Comparison of ENCODE assay signal across 23 cellular contexts in genomic region chr1:3440282-3440681, GRCh38. TPM values are rescaled to one million over a fixed set of nuclear protein-coding genes. Genes with fewer than 3 reads are reported as not detected.
DNase-seq lines count a peak whose midpoint lies in the region; TF ChIP-seq lines count a peak whose summit lies in the region.
"Had no signal": no experiment of that assay in that cellular context is flagged by ENCODE, and none has a peak within 500 bp of the region (broad histone marks: within the 10 kb centered on the region; RNA-seq: fewer than 3 reads in every experiment).

No MANE protein-coding gene starts in this region.

- peak overlapping the region; percentile 17 for H2BK12ac ChIP-seq in neuronal stem cell (ENCODE audit: low read length)

- peaks cover 3% of the 10 kb centered on the region for H3K79me1 ChIP-seq in neuronal stem cell (ENCODE audit: low read depth, low read length)

- H3K36me3 Mint-ChIP-seq in endodermal cell (ENCODE audit: low read depth) (no peaks in the 10 kb centered on the region), type B pancreatic cell (no peaks in the 10 kb centered on the region)
- H3K36me3 Mint-ChIP-seq: IgD-negative memory B cell had no signal

- H3K9ac ChIP-seq in endodermal cell (ENCODE audit: extremely low read depth, low read length, poor library complexity, severe bottlenecking) = no peak overlapping the region
- H3K9ac ChIP-seq in neuronal stem cell (ENCODE audit: low read depth, low read length, poor library complexity) = peak overlapping the region; percentile 31
- H3K9ac ChIP-seq: BLaER1 had no signal

- H2BK120ac ChIP-seq in neuronal stem cell (ENCODE audit: low read depth, low read length) = no peak overlapping the region

- peak overlapping the region; percentile 79 for H2BK15ac ChIP-seq in neuronal stem cell (ENCODE audit: low read length)

- H3K9me3 ChIP-seq in endodermal cell (ENCODE audit: control insufficient read depth, low read length) = no peaks in the 10 kb centered on the region
- peaks cover 3 to 5% of the 10 kb centered on the region in 2 donors for H3K9me3 ChIP-seq in neuronal stem cell (replicated peaks in 1 of 2; ENCODE audit: control insufficient read depth in 2 of 2, insufficient read depth in 1 of 2, low read depth in 1 of 2, low read length in 2 of 2)
- H3K9me3 ChIP-seq: BLaER1, Peyer's patch had no signal

- H3K36me3 ChIP-seq in endodermal cell (ENCODE audit: control insufficient read depth, insufficient read depth, low read length) = no peaks in the 10 kb centered on the region
- H3K36me3 ChIP-seq in neuronal stem cell (replicated peaks in 1 of 2; ENCODE audit: control insufficient read depth in 2 of 2, insufficient read depth in 2 of 2, low read length in 2 of 2) = no peaks in the 10 kb centered on the region
- H3K36me3 ChIP-seq: BLaER1, Peyer's patch had no signal

- H2AFZ ChIP-seq in neuronal stem cell (ENCODE audit: low read length) = no peak overlapping the region

- no peak overlapping the region for H3K4ac ChIP-seq in neuronal stem cell (ENCODE audit: low read length)

- H3K4me3 ChIP-seq in endodermal cell (ENCODE audit: low read length) (no peak overlapping the region), neuronal stem cell (ENCODE audit: low read length in 2 of 2) (no peak overlapping the region), coronary artery (no peak overlapping the region)
- H3K4me3 ChIP-seq: BLaER1, Peyer's patch had no signal

- H3K27ac ChIP-seq in caudate nucleus (ENCODE audit: low read depth, low read length) (peak overlapping the region; percentile 97), endodermal cell (ENCODE audit: low read depth, low read length) (peak overlapping the region; percentile 76), neuronal stem cell (replicated peaks; ENCODE audit: low read length) (no peak overlapping the region), coronary artery (peak overlapping the region in 1 of 2 donors; percentile 1)
- H3K27ac ChIP-seq: BLaER1, Peyer's patch had no signal

- no peak overlapping the region for H3K27ac Mint-ChIP-seq in endodermal cell
- H3K27ac Mint-ChIP-seq in type B pancreatic cell = no peak overlapping the region
- H3K27ac Mint-ChIP-seq: CD4-positive, alpha-beta T cell; IgD-negative memory B cell had no signal

- DNase-seq in caudate nucleus (lab: John Stamatoyannopoulos, UW) = no peak
- DNase-seq in endodermal cell = no peak
- no peak for DNase-seq in neuronal stem cell (ENCODE audit: low spot score)
- no peak for DNase-seq in type B pancreatic cell (ENCODE audit: extremely low spot score, unreplicated experiment)
- DNase-seq in coronary artery (ENCODE audit: low spot score) = no peak
- no peak for DNase-seq in NCI-H1105 (lab: John Stamatoyannopoulos, UW)
- no peak for DNase-seq in superior temporal gyrus (ENCODE audit: extremely low spot score)
- DNase-seq: ACHN; CD4-positive, alpha-beta T cell; COR-L47; DMS 273 treated with DMSO at 0.1 percent for 48 hours; DMS79 treated with DMSO at 0.1 percent for 48 hours; H7; NCI-H1417; NCI-H1694 treated with DMSO at 0.1 percent for 48 hours; NCI-H2081 treated with DMSO at 0.1 percent for 48 hours; NCI-H2171 treated with DMSO at 0.1 percent for 48 hours; NCI-H524 treated with DMSO at 0.1 percent for 48 hours; NCI-H82 had no signal

- peak overlapping the region; percentile 92 for H3K18ac ChIP-seq in neuronal stem cell (ENCODE audit: low read length)

- H3K27me3 ChIP-seq in endodermal cell (ENCODE audit: control insufficient read depth, insufficient read depth, low read length, poor library complexity, severe bottlenecking) (no peaks in the 10 kb centered on the region), neuronal stem cell (ENCODE audit: control insufficient read depth in 3 of 3, insufficient read depth in 3 of 3, low read depth in 1 of 3, low read length in 3 of 3) (peaks cover 0 to 43% (median 0%) of the 10 kb centered on the region in 3 experiments)
- H3K27me3 ChIP-seq: Peyer's patch had no signal

- peak overlapping the region; percentile 71 for H3K23ac ChIP-seq in neuronal stem cell (ENCODE audit: low read depth, low read length, poor library complexity)

- H3K9me3 Mint-ChIP-seq in endodermal cell (no peaks in the 10 kb centered on the region), type B pancreatic cell (no peaks in the 10 kb centered on the region)
- H3K9me3 Mint-ChIP-seq: CD4-positive, alpha-beta T cell had no signal

- no peak overlapping the region for H4K91ac ChIP-seq in neuronal stem cell (ENCODE audit: low read depth, low read length, poor library complexity)

- no peak overlapping the region for H3K4me3 Mint-ChIP-seq in endodermal cell
- peak overlapping the region; percentile 22 for H3K4me3 Mint-ChIP-seq in type B pancreatic cell
- H3K4me3 Mint-ChIP-seq: CD4-positive, alpha-beta T cell; IgD-negative memory B cell had no signal

- H3K4me1 Mint-ChIP-seq in endodermal cell (peaks cover 13% of the 10 kb centered on the region), type B pancreatic cell (ENCODE audit: unreplicated experiment) (peaks cover 16% of the 10 kb centered on the region)

- H3K4me1 ChIP-seq in endodermal cell (ENCODE audit: control insufficient read depth, insufficient read depth, low read length) (no peaks in the 10 kb centered on the region), neuronal stem cell (ENCODE audit: control insufficient read depth in 2 of 2, insufficient read depth in 1 of 2, low read depth in 1 of 2, low read length in 2 of 2) (peaks cover 0 to 25% of the 10 kb centered on the region in 2 donors)
- H3K4me1 ChIP-seq: BLaER1, Peyer's patch had no signal

- TF ChIP-seq CTCF in endodermal cell (conservative IDR thresholded peaks at IDR 0.05) (no peak), type B pancreatic cell (conservative IDR thresholded peaks at IDR 0.05) (no peak), coronary artery (IDR thresholded peaks at IDR 0.05) (no peak)

- no peak overlapping the region for H4K8ac ChIP-seq in neuronal stem cell (ENCODE audit: low read depth, low read length)

- peak overlapping the region; percentile 83 for H2AK5ac ChIP-seq in neuronal stem cell (ENCODE audit: low read depth, low read length)

- H3K4me2 ChIP-seq in neuronal stem cell (ENCODE audit: insufficient read depth, low read length, poor library complexity, severe bottlenecking) = no peak overlapping the region
- H3K4me2 ChIP-seq: BLaER1 had no signal

- H3K27me3 Mint-ChIP-seq in endodermal cell (ENCODE audit: insufficient read depth) (no peaks in the 10 kb centered on the region), type B pancreatic cell (peaks cover 20% of the 10 kb centered on the region)

- 70% methylated on average over 6 to 10 of the region's 10 CpGs for WGBS in endodermal cell (ENCODE audit: insufficient coverage in 1 of 2, insufficient read length in 1 of 2), 2 experiments
- WGBS in neuronal stem cell (ENCODE audit: extremely low coverage in 2 of 2, insufficient read length in 2 of 2, insufficient replicate concordance in 1 of 2), 2 donors = no CpG with 5 or more reads among the region's 10 CpGs

- H3K14ac ChIP-seq in neuronal stem cell (ENCODE audit: low read length) = no peak overlapping the region

- H2BK5ac ChIP-seq in neuronal stem cell (ENCODE audit: low read length) = no peak overlapping the region

RNA-seq across cellular contexts. Expression of gene ARHGEF16, which starts 14.2 kb away (rescaled TPM):
- total RNA-seq in endodermal cell (10 to 100 TPM; 47.7 to 64.7 TPM), type B pancreatic cell (ENCODE audit: low replicate concordance) (16.1 and 28.9 TPM in 2 replicates)
- polyA plus RNA-seq in endodermal cell (2013, experiment 1 of 2) = 8.9 TPM
- polyA plus RNA-seq in endodermal cell (2013, experiment 2 of 2) = 8.4 TPM
- polyA plus RNA-seq in neuronal stem cell (2013, experiment 1 of 2) = 1.5 TPM
- 1.4 TPM for polyA plus RNA-seq in neuronal stem cell (2013, experiment 2 of 2)
- total RNA-seq: OCI-LY7 had no signal
- polyA plus RNA-seq: IgD-negative memory B cell had no signal
